In the genomic region with DNA sequence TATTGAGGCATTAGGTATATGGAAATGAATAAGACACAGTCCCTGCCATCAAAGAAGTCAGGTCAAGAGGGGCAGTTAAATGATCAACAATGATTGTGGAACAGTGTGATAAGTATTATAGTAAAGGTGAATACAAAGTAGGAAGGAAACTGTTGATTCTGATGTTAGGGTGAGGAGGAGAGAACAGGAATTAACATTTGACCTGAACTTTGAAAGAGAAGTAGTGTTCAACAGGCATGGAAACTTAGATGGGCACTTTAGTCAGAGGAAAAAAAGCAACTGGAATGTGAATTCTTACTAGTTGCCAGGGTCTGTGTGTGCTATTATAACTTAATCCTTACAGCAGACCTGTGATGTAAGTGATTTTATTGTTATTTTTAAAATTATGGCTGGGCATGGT, we compare ENCODE assay signal across 1 cellular context.
TF ChIP-seq lines count a peak whose summit lies in the region.

No MANE protein-coding gene starts in this region.

TF ChIP-seq in HEK293, 187 proteins besides CTCF, POLR2A, EP300 and RAD21 (continued from another document):
- TF ChIP-seq, protein P1, sequence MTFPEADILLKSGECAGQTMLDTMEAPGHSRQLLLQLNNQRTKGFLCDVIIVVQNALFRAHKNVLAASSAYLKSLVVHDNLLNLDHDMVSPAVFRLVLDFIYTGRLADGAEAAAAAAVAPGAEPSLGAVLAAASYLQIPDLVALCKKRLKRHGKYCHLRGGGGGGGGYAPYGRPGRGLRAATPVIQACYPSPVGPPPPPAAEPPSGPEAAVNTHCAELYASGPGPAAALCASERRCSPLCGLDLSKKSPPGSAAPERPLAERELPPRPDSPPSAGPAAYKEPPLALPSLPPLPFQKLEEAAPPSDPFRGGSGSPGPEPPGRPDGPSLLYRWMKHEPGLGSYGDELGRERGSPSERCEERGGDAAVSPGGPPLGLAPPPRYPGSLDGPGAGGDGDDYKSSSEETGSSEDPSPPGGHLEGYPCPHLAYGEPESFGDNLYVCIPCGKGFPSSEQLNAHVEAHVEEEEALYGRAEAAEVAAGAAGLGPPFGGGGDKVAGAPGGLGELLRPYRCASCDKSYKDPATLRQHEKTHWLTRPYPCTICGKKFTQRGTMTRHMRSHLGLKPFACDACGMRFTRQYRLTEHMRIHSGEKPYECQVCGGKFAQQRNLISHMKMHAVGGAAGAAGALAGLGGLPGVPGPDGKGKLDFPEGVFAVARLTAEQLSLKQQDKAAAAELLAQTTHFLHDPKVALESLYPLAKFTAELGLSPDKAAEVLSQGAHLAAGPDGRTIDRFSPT (tag by site-specific recombination; IDR thresholded peaks at IDR 0.05): no peak
- TF ChIP-seq KLF1 (tag by site-specific recombination; IDR thresholded peaks at IDR 0.05) (no peak), ZNF837 (tag by site-specific recombination; IDR thresholded peaks at IDR 0.05) (no peak), SCRT1 (tag by site-specific recombination; IDR thresholded peaks at IDR 0.05; ENCODE audit: borderline replicate concordance) (peak; percentile 88)
